In genomic region chr6:75210885-75211739, GRCh38 we compare ENCODE assay signal across 8 cellular contexts. TPM values are rescaled to one million over a fixed set of nuclear protein-coding genes. Genes with fewer than 3 reads are reported as not detected.
A peak's percentile ranks its signal among the peaks of the same experiment; 100 is the strongest.
DNase-seq lines count a peak whose midpoint lies in the region; ATAC-seq and TF ChIP-seq lines count a peak whose summit lies in the region.

No MANE protein-coding gene starts in this region.

- peaks cover 35% of the 10 kb centered on the region for H3K4me1 Mint-ChIP-seq in activated CD4-positive, alpha-beta T cell treated with anti-CD3 and anti-CD28 coated beads, Interleukin-2, amount 10 ng/mL, durations not matched to agents 24 days and 14 days

- intact Hi-C loops in activated CD4-positive, alpha-beta T cell treated with anti-CD3 and anti-CD28 coated beads, Interleukin-2, amount 10 ng/mL, durations not matched to agents 24 days and 14 days (cut with micrococcal nuclease) = loop anchor here (1.0 kb wide), 2 partner anchors 1241 to 1472 kb away; no protein-coding TSS in a partner anchor
- intact Hi-C loops in prostate gland (cut with DNase I) = loop anchor here (5.0 kb wide), 1 partner anchor 1239 kb away; no protein-coding TSS in a partner anchor

- H3K4me3 ChIP-seq in GM12875 (ENCODE audit: low read depth, low read length) = no peak overlapping the region
- H3K4me3 ChIP-seq in prostate gland = no peak overlapping the region

- no peak overlapping the region for H3K27ac ChIP-seq in prostate gland

- H3K9me3 Mint-ChIP-seq in activated CD4-positive, alpha-beta T cell treated with anti-CD3 and anti-CD28 coated beads, Interleukin-2, amount 10 ng/mL, durations not matched to agents 24 days and 14 days = no peaks in the 10 kb centered on the region

- H3K4me1 ChIP-seq in prostate gland (replicated peaks) = no peaks in the 10 kb centered on the region

- no peaks in the 10 kb centered on the region for H3K9me3 ChIP-seq in prostate gland

- H3K36me3 ChIP-seq in prostate gland = no peaks in the 10 kb centered on the region

- DNase-seq in AG20443 (ENCODE audit: low spot score) (peak; percentile 38), NCI-H2227 (lab: John Stamatoyannopoulos, UW; ENCODE audit: unreplicated experiment) (peak; percentile 58), fibroblast of the conjunctiva (ENCODE audit: low read depth) (peak; percentile 62), prostate gland (ENCODE audit: low spot score) (peak; percentile 59)
- DNase-seq in activated CD4-positive, alpha-beta T cell treated with anti-CD3 and anti-CD28 coated beads, Interleukin-2, amount 10 ng/mL, durations not matched to agents 24 days and 14 days = peak; percentile 87

- TF ChIP-seq POLR2A in prostate gland (IDR thresholded peaks at IDR 0.05) = no peak

- TF ChIP-seq CTCF in GM12875 (IDR thresholded peaks at IDR 0.05; ENCODE audit: borderline replicate concordance, insufficient read depth, low read depth, low read length) = peak; percentile 57; the same call in 1 of the 2 replicates
- peak; percentile 60 to 82 (median 77) for TF ChIP-seq CTCF in prostate gland (IDR thresholded peaks at IDR 0.05)

- H3K4me3 Mint-ChIP-seq in activated CD4-positive, alpha-beta T cell treated with anti-CD3 and anti-CD28 coated beads, Interleukin-2, amount 10 ng/mL, durations not matched to agents 24 days and 14 days = no peak overlapping the region

- 30% methylated on average over 10 of the region's 10 CpGs for WGBS in prostate gland

- no peaks in the 10 kb centered on the region for H3K36me3 Mint-ChIP-seq in activated CD4-positive, alpha-beta T cell treated with anti-CD3 and anti-CD28 coated beads, Interleukin-2, amount 10 ng/mL, durations not matched to agents 24 days and 14 days (ENCODE audit: low read depth)

- H3K27me3 Mint-ChIP-seq in activated CD4-positive, alpha-beta T cell treated with anti-CD3 and anti-CD28 coated beads, Interleukin-2, amount 10 ng/mL, durations not matched to agents 24 days and 14 days = peaks cover 48% of the 10 kb centered on the region

- no peaks in the 10 kb centered on the region for H3K27me3 ChIP-seq in prostate gland (replicated peaks; ENCODE audit: insufficient read depth)

- no peak overlapping the region for H3K27ac Mint-ChIP-seq in activated CD4-positive, alpha-beta T cell treated with anti-CD3 and anti-CD28 coated beads, Interleukin-2, amount 10 ng/mL, durations not matched to agents 24 days and 14 days

- ATAC-seq in GM21447 (IDR thresholded peaks at IDR 0.05; ENCODE audit: unreplicated experiment) = no peak
- no peak for ATAC-seq in GM19397 (IDR thresholded peaks at IDR 0.05; ENCODE audit: unreplicated experiment)

RNA-seq across cellular contexts. Expression of gene COL12A1, which starts 5.3 kb away (rescaled TPM):
- total RNA-seq in activated CD4-positive, alpha-beta T cell treated with anti-CD3 and anti-CD28 coated beads, Interleukin-2, amount 10 ng/mL, durations not matched to agents 24 days and 14 days = 0.05 TPM in 1 of 2 replicates, not detected in the other
- 10 to 100 TPM in 1 of 2 donors, 1 to 10 TPM in 1; 8.6 to 40.6 TPM for total RNA-seq in prostate gland

RNA-seq across cellular contexts. Expression of gene COX7A2, which starts 32.5 kb away (rescaled TPM):
- total RNA-seq in activated CD4-positive, alpha-beta T cell treated with anti-CD3 and anti-CD28 coated beads, Interleukin-2, amount 10 ng/mL, durations not matched to agents 24 days and 14 days = 490 and 538 TPM in 2 replicates
- total RNA-seq in prostate gland = 100 to 1,000 TPM; 136 to 724 TPM
